ENCODE assay signal across 8 cellular contexts in genomic region chr16:20866161-20866772, GRCh38. TPM values are rescaled to one million over a fixed set of nuclear protein-coding genes. Genes with fewer than 3 reads are reported as not detected.
DNase-seq lines count a peak whose midpoint lies in the region; ATAC-seq lines count a peak whose summit lies in the region.

No MANE protein-coding gene starts in this region.

- peaks cover 62% of the 10 kb centered on the region for H3K4me1 ChIP-seq in mesodermal cell (ENCODE audit: control insufficient read depth, insufficient read depth, low read length, poor library complexity, severe bottlenecking)

- peaks cover 73% of the 10 kb centered on the region for H3K4me1 Mint-ChIP-seq in activated CD8-positive, alpha-beta memory T cell treated with anti-CD3 and anti-CD28 coated beads, Interleukin-2, amount 10 ng/mL, durations not matched to agents 7 days and 5 days

- CTCF ChIA-PET in activated CD8-positive, alpha-beta memory T cell treated with anti-CD3 and anti-CD28 coated beads, Interleukin-2, amount 10 ng/mL, durations not matched to agents 7 days and 5 days (lab: Charles Lee): interaction anchor here (0.8 to 3.0 kb wide), 9 partner anchors 9 to 103 kb away, joined by 3 to 21 read pairs (median 5); partner anchors contain the start of genes ACSM3, DCUN1D3 and LYRM1

- DNase-seq in activated CD8-positive, alpha-beta memory T cell treated with anti-CD3 and anti-CD28 coated beads, Interleukin-2, amount 10 ng/mL, durations not matched to agents 7 days and 5 days: peak; percentile 43
- DNase-seq in activated CD8-positive, alpha-beta memory T cell treated with anti-CD3 and anti-CD28 coated beads for 24 hours: no peak
- DNase-seq in NCI-H524 treated with DMSO at 0.1 percent for 48 hours (lab: John Stamatoyannopoulos, UW) (peak; percentile 99), dedifferentiated amniotic fluid mesenchymal stem cell (ENCODE audit: extremely low spot score) (peak; percentile 74), SHP77 (lab: John Stamatoyannopoulos, UW) (no peak), NCI-H187 treated with DMSO at 0.1 percent for 48 hours (lab: John Stamatoyannopoulos, UW) (no peak)

- WGBS in mesodermal cell (ENCODE audit: insufficient coverage in 2 of 2), 2 experiments: 57 to 76% methylated on average over 4 to 5 of the region's 6 CpGs

- peaks cover 55% of the 10 kb centered on the region for H3K36me3 Mint-ChIP-seq in activated CD8-positive, alpha-beta memory T cell treated with anti-CD3 and anti-CD28 coated beads, Interleukin-2, amount 10 ng/mL, durations not matched to agents 7 days and 5 days

- H3K9me3 Mint-ChIP-seq in activated CD8-positive, alpha-beta memory T cell treated with anti-CD3 and anti-CD28 coated beads, Interleukin-2, amount 10 ng/mL, durations not matched to agents 7 days and 5 days (ENCODE audit: low read depth): no peaks in the 10 kb centered on the region

- no peak overlapping the region for H3K4me3 ChIP-seq in mesodermal cell (ENCODE audit: extremely low read depth, insufficient read depth, low read length, poor library complexity, severe bottlenecking)

- H3K27ac Mint-ChIP-seq in activated CD8-positive, alpha-beta memory T cell treated with anti-CD3 and anti-CD28 coated beads, Interleukin-2, amount 10 ng/mL, durations not matched to agents 7 days and 5 days: peak overlapping the region; percentile 86

- peak; percentile 47 for ATAC-seq in activated CD8-positive, alpha-beta memory T cell treated with anti-CD3 and anti-CD28 coated beads, Interleukin-2, amount 10 ng/mL, durations not matched to agents 7 days and 5 days
- no peak for ATAC-seq in HG03378 (IDR thresholded peaks at IDR 0.05; ENCODE audit: unreplicated experiment)

- H3K27ac ChIP-seq in mesodermal cell (ENCODE audit: low read depth, low read length, severe bottlenecking): peak overlapping the region; percentile 98

- H3K4me3 Mint-ChIP-seq in activated CD8-positive, alpha-beta memory T cell treated with anti-CD3 and anti-CD28 coated beads, Interleukin-2, amount 10 ng/mL, durations not matched to agents 7 days and 5 days: no peak overlapping the region

- no peaks in the 10 kb centered on the region for H3K9me3 ChIP-seq in mesodermal cell (ENCODE audit: control insufficient read depth, low read length)

- H3K27me3 Mint-ChIP-seq in activated CD8-positive, alpha-beta memory T cell treated with anti-CD3 and anti-CD28 coated beads, Interleukin-2, amount 10 ng/mL, durations not matched to agents 7 days and 5 days: no peaks in the 10 kb centered on the region

- H3K36me3 ChIP-seq in mesodermal cell (ENCODE audit: control insufficient read depth, insufficient read depth, low read length): peaks cover 18% of the 10 kb centered on the region

RNA-seq across cellular contexts. Expression of gene DCUN1D3, which starts 33.9 kb away (rescaled TPM):
- 10 to 100 TPM; 18.1 to 24.4 TPM for total RNA-seq in activated CD8-positive, alpha-beta memory T cell treated with anti-CD3 and anti-CD28 coated beads, Interleukin-2, amount 10 ng/mL, durations not matched to agents 7 days and 5 days
- polyA plus RNA-seq in mesodermal cell (2013, experiment 1 of 2): 9.2 TPM
- polyA plus RNA-seq in mesodermal cell (2013, experiment 2 of 2): 7.5 TPM

RNA-seq across cellular contexts. Expression of gene LYRM1, which starts 34.3 kb away (rescaled TPM):
- total RNA-seq in activated CD8-positive, alpha-beta memory T cell treated with anti-CD3 and anti-CD28 coated beads, Interleukin-2, amount 10 ng/mL, durations not matched to agents 7 days and 5 days: 10 to 100 TPM; 38.6 to 47.7 TPM
- 31.1 TPM for polyA plus RNA-seq in mesodermal cell (2013, experiment 1 of 2)
- 31.6 TPM for polyA plus RNA-seq in mesodermal cell (2013, experiment 2 of 2)

RNA-seq across cellular contexts. Expression of gene REXO5, which starts 59.9 kb away (rescaled TPM):
- total RNA-seq in activated CD8-positive, alpha-beta memory T cell treated with anti-CD3 and anti-CD28 coated beads, Interleukin-2, amount 10 ng/mL, durations not matched to agents 7 days and 5 days: 10 to 100 TPM; 18.7 to 24.7 TPM
- 5.3 TPM for polyA plus RNA-seq in mesodermal cell (2013, experiment 1 of 2)
- polyA plus RNA-seq in mesodermal cell (2013, experiment 2 of 2): 7.4 TPM

RNA-seq across cellular contexts. Expression of gene ERI2, which starts 60.0 kb away (rescaled TPM):
- 10 to 100 TPM; 20.1 to 21.6 TPM for total RNA-seq in activated CD8-positive, alpha-beta memory T cell treated with anti-CD3 and anti-CD28 coated beads, Interleukin-2, amount 10 ng/mL, durations not matched to agents 7 days and 5 days
- 15.9 TPM for polyA plus RNA-seq in mesodermal cell (2013, experiment 1 of 2)
- 18.6 TPM for polyA plus RNA-seq in mesodermal cell (2013, experiment 2 of 2)

Comparison
In these comparisons a context has a peak if more than half of its experiments do, and no peak if none do; other contexts are left out.
1. DNase-seq: peak in activated CD8-positive, alpha-beta memory T cell treated with anti-CD3 and anti-CD28 coated beads, Interleukin-2, amount 10 ng/mL, durations not matched to agents 7 days and 5 days (single experiment), NCI-H524 treated with DMSO at 0.1 percent for 48 hours (single experiment) and dedifferentiated amniotic fluid mesenchymal stem cell (single experiment); none in activated CD8-positive, alpha-beta memory T cell treated with anti-CD3 and anti-CD28 coated beads for 24 hours (single experiment), SHP77 (0 of 2) and NCI-H187 treated with DMSO at 0.1 percent for 48 hours (single experiment).